11 cellular contexts compared by ENCODE assay signal in genomic region chr16:80938035-80938927, GRCh38.
DNase-seq lines count a peak whose midpoint lies in the region; ATAC-seq and TF ChIP-seq lines count a peak whose summit lies in the region.
"Had no signal": no experiment of that assay in that cellular context is flagged by ENCODE, and none has a peak within 500 bp of the region (broad histone marks: within the 10 kb centered on the region; RNA-seq: fewer than 3 reads in every experiment).

No MANE protein-coding gene starts in this region.

- no peaks in the 10 kb centered on the region for H3K9me2 ChIP-seq in HCT116 (ENCODE audit: insufficient read depth)

- ATAC-seq in HCT116 = peak; percentile 70
- ATAC-seq in HG03457 (IDR thresholded peaks at IDR 0.05; ENCODE audit: unreplicated experiment) = no peak
- ATAC-seq: stimulated activated memory B cell treated with anti-CD40 and anti-IgM and Interleukin-4, amounts not matched to agents 10 μg/mL and 1 μg/mL and 100 μg/mL, for 72 hours had no signal

- H3K4me1 ChIP-seq in HCT116 (ENCODE audit: control insufficient read depth in 1 of 2, insufficient read depth in 2 of 2, low read length in 2 of 2) (peaks cover 0 to 8% of the 10 kb centered on the region in 2 experiments; a peak in 2 of 4 replicates), right atrium auricular region (peaks cover 0 to 13% of the 10 kb centered on the region in 2 donors), skeletal muscle tissue (ENCODE audit: control insufficient read depth in 3 of 3, insufficient read depth in 3 of 3, low read length in 3 of 3) (peaks cover 0 to 11% (median 10%) of the 10 kb centered on the region in 3 donors), colonic mucosa (no peaks in the 10 kb centered on the region)

- H3K9me3 ChIP-seq in HCT116 (ENCODE audit: control insufficient read depth in 1 of 2, insufficient read depth in 1 of 2, low read depth in 1 of 2, low read length in 2 of 2) = no peaks in the 10 kb centered on the region
- H3K9me3 ChIP-seq in right atrium auricular region = no peaks in the 10 kb centered on the region
- H3K9me3 ChIP-seq in skeletal muscle tissue (ENCODE audit: control insufficient read depth in 3 of 3, low read length in 3 of 3) = no peaks in the 10 kb centered on the region
- no peaks in the 10 kb centered on the region for H3K9me3 ChIP-seq in colonic mucosa
- H3K9me3 ChIP-seq: Peyer's patch had no signal

- CTCF ChIA-PET in HCT116 (lab: Charles Lee) = interaction anchor here (2.3 kb wide), 1 partner anchor 11 kb away, joined by 7 read pairs; no protein-coding TSS in a partner anchor

- H3K79me2 ChIP-seq in HCT116 (ENCODE audit: insufficient read depth, low read length) = no peaks in the 10 kb centered on the region

- H3K27me3 ChIP-seq in HCT116 (ENCODE audit: insufficient read depth, low read length) = 0 out of 2 replicates have a peak, but pooled peaks cover 6% of the 10 kb centered on the region
- no peaks in the 10 kb centered on the region for H3K27me3 ChIP-seq in right atrium auricular region
- H3K27me3 ChIP-seq in skeletal muscle tissue (ENCODE audit: control insufficient read depth in 3 of 3, insufficient read depth in 3 of 3, low read length in 3 of 3) = no peaks in the 10 kb centered on the region
- no peaks in the 10 kb centered on the region for H3K27me3 ChIP-seq in colonic mucosa
- H3K27me3 ChIP-seq: Peyer's patch had no signal

- H3K9ac ChIP-seq in HCT116 (ENCODE audit: low read length) (no peak overlapping the region), skeletal muscle tissue (ENCODE audit: low read depth in 1 of 3, low read length in 3 of 3) (no peak overlapping the region), colonic mucosa (ENCODE audit: low read depth in 2 of 2, low read length in 2 of 2) (no peak overlapping the region)

- RAD21 ChIA-PET in HCT116 (lab: Charles Lee; ENCODE audit: low non-redundant PET in 1 of 2, low total read pairs in 2 of 2, uncharacterized antibody in 2 of 2, unreplicated experiment in 2 of 2) = no interaction called here

- H4K20me1 ChIP-seq in HCT116 (ENCODE audit: insufficient read depth) = no peaks in the 10 kb centered on the region

- H3K4me3 ChIP-seq in HCT116 (replicated peaks in 1 of 2; ENCODE audit: low read depth in 1 of 2, low read length in 2 of 2) (no peak overlapping the region), right atrium auricular region (peak overlapping the region in 1 of 2 donors; percentile 2), skeletal muscle tissue (ENCODE audit: low read length in 3 of 3) (no peak overlapping the region), colonic mucosa (no peak overlapping the region)
- H3K4me3 ChIP-seq: Peyer's patch had no signal

- H3K36me3 ChIP-seq in HCT116 (ENCODE audit: control insufficient read depth in 1 of 2, insufficient read depth in 2 of 2, low read length in 2 of 2) (no peaks in the 10 kb centered on the region), right atrium auricular region (no peaks in the 10 kb centered on the region), skeletal muscle tissue (ENCODE audit: control insufficient read depth in 3 of 3, insufficient read depth in 3 of 3, low read length in 3 of 3) (no peaks in the 10 kb centered on the region), colonic mucosa (no peaks in the 10 kb centered on the region)
- H3K36me3 ChIP-seq: Peyer's patch had no signal

- H3K27ac ChIP-seq in HCT116 (ENCODE audit: low read depth, low read length) (no peak overlapping the region), right atrium auricular region (peak overlapping the region in 1 of 2 donors; percentile 23), skeletal muscle tissue (ENCODE audit: low read depth, low read length) (peak overlapping the region; percentile 37), colonic mucosa (no peak overlapping the region)

- POLR2A ChIA-PET in HCT116 (lab: Charles Lee) = no interaction called here

- TF ChIP-seq CTCF in HCT116 (IDR thresholded peaks at IDR 0.05 in 2 of 3, conservative IDR thresholded peaks at IDR 0.05 in 1 of 3; ENCODE audit: borderline replicate concordance in 1 of 3, insufficient read depth in 1 of 3, low read depth in 2 of 3, low read length in 2 of 3) (no peak), right atrium auricular region (IDR thresholded peaks at IDR 0.05) (no peak), colonic mucosa (IDR thresholded peaks at IDR 0.05) (no peak)

- peak overlapping the region; percentile 4; the same call in 1 of the 2 replicates for H3K4me2 ChIP-seq in HCT116 (ENCODE audit: low read length)

- intact Hi-C loops in HCT116 (cut with micrococcal nuclease) (no loop called here), head of caudate nucleus (cut with DNase I) (no loop called here), colonic mucosa (cut with DNase I) (no loop called here)

- no TSS peak for BruUV-seq in HCT116 (replicated peaks; lab: Mats Ljungman, UMichigan)

- peak; percentile 51 for DNase-seq in HCT116 (ENCODE audit: low read depth, low spot score)
- peak; percentile 96 for DNase-seq in astrocyte of the hippocampus (ENCODE audit: low read depth, low spot score)
- DNase-seq in right atrium auricular region (ENCODE audit: low spot score) = peak; percentile 88
- DNase-seq in head of caudate nucleus = no peak
- no peak for DNase-seq in colonic mucosa
- no peak for DNase-seq in stimulated activated CD4-positive, alpha-beta T cell treated with anti-CD3 and anti-CD28 coated beads, Interleukin-12 subunit alpha, Interleukin-12 subunit beta, amount 100 ng/mL, for 4 hours
- DNase-seq: midbrain had no signal

- no peak overlapping the region for H2AFZ ChIP-seq in HCT116 (ENCODE audit: low read depth, low read length, poor library complexity, severe bottlenecking)

- TF ChIP-seq RAD21 in HCT116 (IDR thresholded peaks at IDR 0.05; ENCODE audit: low read depth) = no peak

- TF ChIP-seq POLR2A in HCT116 (IDR thresholded peaks at IDR 0.05; ENCODE audit: borderline replicate concordance, extremely low read depth, insufficient read depth, insufficient read length) = no peak

TF ChIP-seq in HCT116, 20 proteins besides CTCF, POLR2A, EP300 and RAD21:
- TF ChIP-seq SIN3A (IDR thresholded peaks at IDR 0.05; ENCODE audit: low read depth) (no peak), FOSL1 (IDR thresholded peaks at IDR 0.05; ENCODE audit: low read depth) (0 out of 2 replicates have a peak, but pooled peaks have one; percentile 29), SP1 (IDR thresholded peaks at IDR 0.05; ENCODE audit: low read depth) (peak; percentile 54), JUND (IDR thresholded peaks at IDR 0.05) (peak; percentile 28; the same call in 1 of the 2 replicates)
TF ChIP-seq in HCT116: peak in this region for 3.

Comparison
In these comparisons a context has a peak if more than half of its experiments do, and no peak if none do; other contexts are left out.
1. DNase-seq: peak in HCT116 (single experiment), astrocyte of the hippocampus (single experiment) and right atrium auricular region (single experiment); none in head of caudate nucleus (0 of 42), colonic mucosa (single experiment) and stimulated activated CD4-positive, alpha-beta T cell treated with anti-CD3 and anti-CD28 coated beads, Interleukin-12 subunit alpha, Interleukin-12 subunit beta, amount 100 ng/mL, for 4 hours (single experiment).